9 cellular contexts compared by ENCODE assay signal in the genomic region with DNA sequence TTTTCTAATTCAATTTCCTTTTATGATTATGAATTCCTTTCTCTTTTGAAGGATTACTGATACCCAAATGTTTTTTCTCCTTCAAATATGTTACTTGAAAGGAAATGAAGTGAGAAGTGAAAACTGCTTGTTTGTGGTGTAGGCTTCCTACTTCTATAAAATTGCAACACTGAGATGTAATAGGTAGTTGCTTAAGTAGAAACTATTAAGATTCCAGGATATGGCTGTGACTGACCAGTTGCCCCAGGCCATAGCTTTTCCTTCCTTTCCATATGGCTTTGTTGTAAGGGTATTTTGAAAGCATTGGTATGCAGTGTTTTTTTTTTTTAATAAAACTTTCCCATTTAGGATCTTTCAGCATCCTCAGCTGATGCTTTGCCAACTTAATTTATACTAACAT. TPM values are rescaled to one million over a fixed set of nuclear protein-coding genes. Genes with fewer than 3 reads are reported as not detected.
A peak's percentile ranks its signal among the peaks of the same experiment; 100 is the strongest.
DNase-seq lines count a peak whose midpoint lies in the region; ATAC-seq and TF ChIP-seq lines count a peak whose summit lies in the region.
"Had no signal": no experiment of that assay in that cellular context is flagged by ENCODE, and none has a peak within 500 bp of the region (broad histone marks: within the 10 kb centered on the region; RNA-seq: fewer than 3 reads in every experiment).

No MANE protein-coding gene starts in this region.

- H3K36me3 Mint-ChIP-seq in endothelial cell (ENCODE audit: low read depth, unreplicated experiment): peaks cover 6% of the 10 kb centered on the region

- DNase-seq in MV-4-11 (lab: John Stamatoyannopoulos, UW) (peak; percentile 81), endothelial cell (ENCODE audit: low spot score) (no peak), putamen (ENCODE audit: low spot score) (peak; percentile 7), NCI-H748 (lab: John Stamatoyannopoulos, UW; ENCODE audit: unreplicated experiment) (no peak), activated T-cell treated with anti-CD3 and anti-CD28 coated beads for 4 hours (no peak)
- DNase-seq in activated naive CD4-positive, alpha-beta T cell treated with Interleukin-2 at 50 U/mL for 16 hours: no peak
- DNase-seq: heart left ventricle had no signal

- no peak for TF ChIP-seq CTCF in endothelial cell (IDR thresholded peaks at IDR 0.05; ENCODE audit: unreplicated experiment)

- no peak overlapping the region for H3K4me3 Mint-ChIP-seq in endothelial cell (ENCODE audit: unreplicated experiment)
- H3K4me3 Mint-ChIP-seq: neural crest cell had no signal

- peak; percentile 52 for ATAC-seq in GM19372 (IDR thresholded peaks at IDR 0.05; ENCODE audit: low read depth, unreplicated experiment)

- no peaks in the 10 kb centered on the region for H3K27me3 Mint-ChIP-seq in endothelial cell (ENCODE audit: unreplicated experiment)

- no peaks in the 10 kb centered on the region for H3K9me3 Mint-ChIP-seq in endothelial cell (ENCODE audit: unreplicated experiment)
- H3K9me3 Mint-ChIP-seq: neural crest cell had no signal

- H3K4me1 Mint-ChIP-seq in endothelial cell (ENCODE audit: unreplicated experiment): peaks cover 8% of the 10 kb centered on the region

- H3K27ac Mint-ChIP-seq in endothelial cell (ENCODE audit: unreplicated experiment): peak overlapping the region; percentile 94

RNA-seq across cellular contexts. Expression of a gene that starts 28.5 kb away (rescaled TPM):
- total RNA-seq in endothelial cell (ENCODE audit: unreplicated experiment): 50.4 TPM

Comparison
In these comparisons a context has a peak if more than half of its experiments do, and no peak if none do; other contexts are left out.
1. DNase-seq: peak in MV-4-11 (single experiment) and putamen (single experiment); none in endothelial cell (single experiment), NCI-H748 (single experiment), activated T-cell treated with anti-CD3 and anti-CD28 coated beads for 4 hours (single experiment) and activated naive CD4-positive, alpha-beta T cell treated with Interleukin-2 at 50 U/mL for 16 hours (single experiment).